Comparison of ENCODE assay signal across 13 cellular contexts in the genomic region with DNA sequence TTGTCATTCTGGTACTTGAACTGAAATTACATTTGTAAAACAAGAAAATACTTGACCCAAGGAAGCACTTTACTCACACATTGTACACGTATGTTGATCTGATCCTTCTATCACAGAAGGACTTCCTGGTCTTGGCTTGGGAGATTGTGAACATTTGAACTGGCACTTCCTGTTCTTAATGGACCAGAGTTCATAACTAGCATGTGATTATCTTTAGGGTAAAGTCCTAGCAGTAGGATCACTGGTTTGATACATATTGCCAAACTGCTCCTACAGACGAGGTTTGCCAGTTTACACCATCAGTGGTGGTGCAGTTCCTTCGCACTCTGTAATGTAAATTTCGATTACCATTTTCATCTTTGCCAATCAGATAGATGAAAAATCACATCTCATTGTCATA. TPM values are rescaled to one million over a fixed set of nuclear protein-coding genes. Genes with fewer than 3 reads are reported as not detected.
DNase-seq lines count a peak whose midpoint lies in the region; ATAC-seq and TF ChIP-seq lines count a peak whose summit lies in the region.
"Had no signal": no experiment of that assay in that cellular context is flagged by ENCODE, and none has a peak within 500 bp of the region (broad histone marks: within the 10 kb centered on the region; RNA-seq: fewer than 3 reads in every experiment).

No MANE protein-coding gene starts in this region.

- ATAC-seq in left lung (peak; percentile 65), HG02885 (IDR thresholded peaks at IDR 0.05; ENCODE audit: poor library complexity, unreplicated experiment) (no peak)

- peaks cover 83% of the 10 kb centered on the region for H3K4me1 Mint-ChIP-seq in CD14-positive monocyte
- peaks cover 98 to 100% (median 100%) of the 10 kb centered on the region in 3 donors for H3K4me1 Mint-ChIP-seq in CD8-positive, alpha-beta memory T cell
- H3K4me1 Mint-ChIP-seq in activated CD4-positive, alpha-beta memory T cell treated with anti-CD3 and anti-CD28 coated beads, Interleukin-2, amount 10 ng/mL, durations not matched to agents 7 days and 5 days, result peaks cover 98% of the 10 kb centered on the region

- no peak overlapping the region for H3K27ac ChIP-seq in CD8-positive, alpha-beta memory T cell (ENCODE audit: low read depth, low read length)
- H3K27ac ChIP-seq in left lung, result no peak overlapping the region
- no peak overlapping the region for H3K27ac ChIP-seq in RWPE1
- H3K27ac ChIP-seq: thoracic aorta had no signal

- peaks cover 3 to 10% of the 10 kb centered on the region in 2 donors for H3K36me3 Mint-ChIP-seq in CD14-positive monocyte
- H3K36me3 Mint-ChIP-seq in CD8-positive, alpha-beta memory T cell, result peaks cover 0 to 9% (median 3%) of the 10 kb centered on the region in 3 donors
- H3K36me3 Mint-ChIP-seq in activated CD4-positive, alpha-beta memory T cell treated with anti-CD3 and anti-CD28 coated beads, Interleukin-2, amount 10 ng/mL, durations not matched to agents 7 days and 5 days (ENCODE audit: low read depth), result peaks cover 22% of the 10 kb centered on the region

- POLR2A ChIA-PET in CD8-positive, alpha-beta memory T cell (lab: Charles Lee), result interaction anchor here (1.4 kb wide), 1 partner anchor 12 kb away, joined by 4 read pairs; no protein-coding TSS in a partner anchor
- POLR2A ChIA-PET in activated CD4-positive, alpha-beta memory T cell treated with anti-CD3 and anti-CD28 coated beads, Interleukin-2, amount 10 ng/mL, durations not matched to agents 7 days and 5 days (lab: Charles Lee), result interaction anchor here (2.7 to 7.6 kb wide), 3 partner anchors 10 to 22 kb away, joined by 32 to 104 read pairs (median 48); no protein-coding TSS in a partner anchor
- POLR2A ChIA-PET in RWPE1 (lab: Yijun Ruan, JAX; ENCODE audit: low non-redundant PET), result no interaction called here

- H3K36me3 ChIP-seq in CD8-positive, alpha-beta memory T cell (ENCODE audit: insufficient read depth, low read length), result no peaks in the 10 kb centered on the region
- no peaks in the 10 kb centered on the region for H3K36me3 ChIP-seq in left lung
- H3K36me3 ChIP-seq: thoracic aorta had no signal

- TF ChIP-seq CTCF in CD14-positive monocyte (IDR thresholded peaks at IDR 0.05) (no peak), left lung (IDR thresholded peaks at IDR 0.05) (no peak), RWPE1 (conservative IDR thresholded peaks at IDR 0.05; ENCODE audit: low read depth) (no peak)

- DNase-seq in CD14-positive monocyte (ENCODE audit: low spot score) (no peak), left lung (no peak), RWPE1 (ENCODE audit: low spot score) (no peak), NCI-H2029 treated with DMSO at 0.1 percent for 48 hours (lab: John Stamatoyannopoulos, UW) (no peak), NCI-H146 (lab: John Stamatoyannopoulos, UW) (no peak)
- no peak for DNase-seq in CD8-positive, alpha-beta memory T cell
- DNase-seq in activated CD4-positive, alpha-beta memory T cell treated with anti-CD3 and anti-CD28 coated beads, Interleukin-2, amount 10 ng/mL, durations not matched to agents 7 days and 5 days, result no peak
- DNase-seq: effector CD8-positive, alpha-beta T cell; foreskin melanocyte; HCEC 1CT had no signal

- intact Hi-C loops in CD14-positive monocyte (cut with micrococcal nuclease), result no loop called here
- intact Hi-C loops in left lung (cut with DNase I), result no loop called here

- H3K4me1 ChIP-seq in CD8-positive, alpha-beta memory T cell (ENCODE audit: insufficient read depth, low read length), result peaks cover 94% of the 10 kb centered on the region
- peaks cover 11 to 86% of the 10 kb centered on the region in 2 donors for H3K4me1 ChIP-seq in left lung

- H3K9me3 Mint-ChIP-seq in CD14-positive monocyte, result peaks cover 0 to 3% (median 0%) of the 10 kb centered on the region in 7 donors
- H3K9me3 Mint-ChIP-seq in CD8-positive, alpha-beta memory T cell, result no peaks in the 10 kb centered on the region
- no peaks in the 10 kb centered on the region for H3K9me3 Mint-ChIP-seq in activated CD4-positive, alpha-beta memory T cell treated with anti-CD3 and anti-CD28 coated beads, Interleukin-2, amount 10 ng/mL, durations not matched to agents 7 days and 5 days
- H3K9me3 Mint-ChIP-seq: nephron had no signal

- peak overlapping the region in 5 of 7 donors; percentile 56 to 82 (median 67) for H3K27ac Mint-ChIP-seq in CD14-positive monocyte
- H3K27ac Mint-ChIP-seq in CD8-positive, alpha-beta memory T cell, result peak overlapping the region; percentile 43 to 87 (median 76)
- H3K27ac Mint-ChIP-seq in activated CD4-positive, alpha-beta memory T cell treated with anti-CD3 and anti-CD28 coated beads, Interleukin-2, amount 10 ng/mL, durations not matched to agents 7 days and 5 days, result peak overlapping the region; percentile 88
- H3K27ac Mint-ChIP-seq: nephron had no signal

- no peaks in the 10 kb centered on the region for H3K9me3 ChIP-seq in CD8-positive, alpha-beta memory T cell (ENCODE audit: low read length)
- H3K9me3 ChIP-seq in left lung, result no peaks in the 10 kb centered on the region
- H3K9me3 ChIP-seq: thoracic aorta had no signal

- H3K4me3 Mint-ChIP-seq in CD14-positive monocyte, result no peak overlapping the region
- H3K4me3 Mint-ChIP-seq in CD8-positive, alpha-beta memory T cell, result peak overlapping the region; percentile 60 to 81 (median 71)
- peak overlapping the region; percentile 46 for H3K4me3 Mint-ChIP-seq in activated CD4-positive, alpha-beta memory T cell treated with anti-CD3 and anti-CD28 coated beads, Interleukin-2, amount 10 ng/mL, durations not matched to agents 7 days and 5 days
- H3K4me3 Mint-ChIP-seq: nephron had no signal

- no peaks in the 10 kb centered on the region for H3K27me3 Mint-ChIP-seq in CD14-positive monocyte (ENCODE audit: low read depth in 3 of 3)
- H3K27me3 Mint-ChIP-seq in CD8-positive, alpha-beta memory T cell, result peaks cover 0 to 2% of the 10 kb centered on the region in 2 donors
- no peaks in the 10 kb centered on the region for H3K27me3 Mint-ChIP-seq in activated CD4-positive, alpha-beta memory T cell treated with anti-CD3 and anti-CD28 coated beads, Interleukin-2, amount 10 ng/mL, durations not matched to agents 7 days and 5 days

- CTCF ChIA-PET in CD8-positive, alpha-beta memory T cell (lab: Charles Lee), result interaction anchor here (1.4 to 2.2 kb wide), 2 partner anchors 8 to 10 kb away, joined by 7 read pairs; no protein-coding TSS in a partner anchor
- CTCF ChIA-PET in activated CD4-positive, alpha-beta memory T cell treated with anti-CD3 and anti-CD28 coated beads, Interleukin-2, amount 10 ng/mL, durations not matched to agents 7 days and 5 days (lab: Charles Lee), result interaction anchor here (2.7 kb wide), 1 partner anchor 9 kb away, joined by 12 read pairs; no protein-coding TSS in a partner anchor
- CTCF ChIA-PET in RWPE1 (lab: Yijun Ruan, JAX), result interaction anchor here (0.7 kb wide), 1 partner anchor 193 kb away, joined by 4 read pairs; no protein-coding TSS in a partner anchor

- no peaks in the 10 kb centered on the region for H3K27me3 ChIP-seq in CD8-positive, alpha-beta memory T cell (ENCODE audit: insufficient read depth, low read length, poor library complexity, severe bottlenecking)
- no peaks in the 10 kb centered on the region for H3K27me3 ChIP-seq in left lung

- no peak overlapping the region for H3K4me3 ChIP-seq in CD8-positive, alpha-beta memory T cell (ENCODE audit: low read length)
- no peak overlapping the region for H3K4me3 ChIP-seq in left lung
- H3K4me3 ChIP-seq: thoracic aorta had no signal

RNA-seq across cellular contexts. Expression of gene HECA, which starts 12.7 kb away (rescaled TPM):
- polyA plus RNA-seq in CD14-positive monocyte, result 1 to 10 TPM; 2.1 to 3.3 TPM
- 10 to 100 TPM; 63.4 to 64.6 TPM for total RNA-seq in CD8-positive, alpha-beta memory T cell
- polyA plus RNA-seq in CD8-positive, alpha-beta memory T cell, result 9.0 TPM
- total RNA-seq in activated CD4-positive, alpha-beta memory T cell treated with anti-CD3 and anti-CD28 coated beads, Interleukin-2, amount 10 ng/mL, durations not matched to agents 7 days and 5 days, result 10 to 100 TPM; 78.9 to 81.7 TPM
- total RNA-seq in left lung, result 10 to 100 TPM; 27.4 to 40.9 TPM

Comparison
In these comparisons a context has a peak if more than half of its experiments do, and no peak if none do; other contexts are left out.
1. H3K4me3 Mint-ChIP-seq: peak in CD8-positive, alpha-beta memory T cell (7 of 7) and activated CD4-positive, alpha-beta memory T cell treated with anti-CD3 and anti-CD28 coated beads, Interleukin-2, amount 10 ng/mL, durations not matched to agents 7 days and 5 days (single experiment); none in CD14-positive monocyte (0 of 2).
2. Peak in every context shown above with its lines, with median percentiles within 50 percentile points of each other: H3K27ac Mint-ChIP-seq.